In the genomic region with DNA sequence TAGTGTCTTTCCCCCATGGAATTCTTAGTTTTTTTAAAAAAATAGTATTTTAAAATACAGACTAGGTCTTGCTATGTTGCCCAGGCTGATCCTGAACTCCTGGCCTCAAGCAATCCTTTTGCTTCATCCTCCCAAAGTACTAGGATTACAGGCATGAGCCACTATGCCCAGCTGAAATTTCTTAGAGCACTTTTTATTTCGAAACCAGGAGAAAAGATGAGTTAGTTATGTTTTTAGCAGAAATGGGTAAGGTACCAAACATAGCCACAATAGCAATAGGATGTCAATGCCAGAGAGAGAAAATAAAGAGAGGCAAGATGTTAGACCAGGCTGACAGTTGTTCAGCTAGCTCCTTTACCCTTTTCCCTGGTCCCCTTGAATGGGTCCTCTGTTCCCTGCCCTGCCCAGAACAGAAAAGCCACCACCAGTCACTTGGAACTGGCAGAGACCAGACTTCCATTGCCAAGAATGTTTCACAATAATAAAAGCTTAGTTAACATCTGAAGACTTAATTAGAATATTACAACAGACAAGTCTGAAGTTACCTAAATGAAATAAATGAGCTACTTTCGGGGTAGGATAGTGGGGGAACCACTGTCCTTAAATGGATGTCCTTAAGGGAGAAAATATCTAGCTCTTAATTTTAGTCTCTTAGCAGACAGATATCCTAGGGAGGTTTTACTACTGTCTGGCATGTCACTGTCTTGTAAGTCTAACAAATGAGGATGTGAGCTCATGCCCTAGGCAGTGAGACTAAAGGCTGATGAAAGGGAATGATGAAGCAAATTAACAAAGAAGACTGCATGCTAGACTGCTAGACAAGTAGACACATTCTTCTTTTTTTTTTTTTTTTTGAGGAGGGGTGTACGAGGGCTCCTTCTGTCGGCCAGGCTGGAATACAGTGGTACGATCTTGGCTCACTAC, we compare ENCODE assay signal across 8 cellular contexts. TPM values are rescaled to one million over a fixed set of nuclear protein-coding genes. Genes with fewer than 3 reads are reported as not detected.
DNase-seq lines count a peak whose midpoint lies in the region; ATAC-seq lines count a peak whose summit lies in the region.

No MANE protein-coding gene starts in this region.

- ATAC-seq in GM21447 (IDR thresholded peaks at IDR 0.05; ENCODE audit: unreplicated experiment): no peak

- DNase-seq in GF-D8 (lab: John Stamatoyannopoulos, UW) (peak; percentile 71), SKM-1 treated with dmso at 0.1 percent for 144 hours (lab: John Stamatoyannopoulos, UW; ENCODE audit: unreplicated experiment) (peak; percentile 85), foreskin melanocyte (peak; percentile 98), renal cortical epithelial cell (ENCODE audit: low read depth) (peak; percentile 80), mesenteric fat pad (ENCODE audit: low spot score) (no peak), GM19238 (ENCODE audit: insufficient read length, low spot score) (no peak)
- DNase-seq in stimulated activated naive CD4-positive, alpha-beta T cell treated with Interleukin-2 at 50 U/mL for 16 hours (lab: John Stamatoyannopoulos, UW): no peak

RNA-seq across cellular contexts. Expression of a gene that starts 54.2 kb away (rescaled TPM):
- total RNA-seq in renal cortical epithelial cell (44.6 and 52.2 TPM in 2 replicates), mesenteric fat pad (66.7 TPM)

Comparison
In these comparisons a context has a peak if more than half of its experiments do, and no peak if none do; other contexts are left out.
1. DNase-seq: peak in GF-D8 (single experiment), SKM-1 treated with dmso at 0.1 percent for 144 hours (single experiment), foreskin melanocyte (single experiment) and renal cortical epithelial cell (single experiment); none in mesenteric fat pad (single experiment), stimulated activated naive CD4-positive, alpha-beta T cell treated with Interleukin-2 at 50 U/mL for 16 hours (single experiment) and GM19238 (single experiment).